1 cellular context compared by ENCODE assay signal in the genomic region with DNA sequence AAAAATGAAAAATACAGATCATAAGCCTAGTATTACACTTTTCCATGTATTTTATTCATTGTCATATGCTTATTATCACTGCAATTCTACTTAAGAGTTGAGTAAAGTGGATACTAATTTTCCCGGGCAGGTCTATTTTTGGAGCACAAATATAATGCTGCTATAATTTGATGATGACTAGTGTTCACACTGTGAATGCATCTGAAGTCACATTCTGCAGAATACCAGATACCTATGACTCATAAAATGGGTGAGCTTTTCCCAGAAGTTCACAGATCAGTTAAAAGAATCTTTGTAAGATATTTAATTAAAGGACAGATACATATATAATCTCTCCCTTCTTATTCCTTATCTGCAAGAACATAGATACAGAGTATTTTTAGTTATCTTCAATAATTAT.
TF ChIP-seq lines count a peak whose summit lies in the region.

No MANE protein-coding gene starts in this region.

TF ChIP-seq in SK-N-SH, 30 proteins besides CTCF, POLR2A, EP300 and RAD21 (continued from another document):
- TF ChIP-seq TEAD4 (IDR thresholded peaks at IDR 0.05; ENCODE audit: borderline replicate concordance, insufficient read depth) (peak; percentile 13; the same call in 1 of the 2 replicates), FOXJ3 (CRISPR knock-in tag; IDR thresholded peaks at IDR 0.05) (no peak), GABPA (IDR thresholded peaks at IDR 0.05; ENCODE audit: low read depth) (no peak), FOSL2 (IDR thresholded peaks at IDR 0.05; ENCODE audit: borderline replicate concordance, low read depth) (peak; percentile 80; the same call in 1 of the 2 replicates), JUND (IDR thresholded peaks at IDR 0.05) (peak; percentile 84), RCOR1 (IDR thresholded peaks at IDR 0.05; ENCODE audit: low read length) (no peak), EZH2phosphoT487 (IDR thresholded peaks at IDR 0.05; ENCODE audit: borderline replicate concordance, low read depth) (no peak), MEF2A (IDR thresholded peaks at IDR 0.05; ENCODE audit: borderline replicate concordance, low read depth) (peak; percentile 97), MXI1 (IDR thresholded peaks at IDR 0.05; ENCODE audit: low read depth, low read length) (no peak), ELF1 (IDR thresholded peaks at IDR 0.05) (no peak)
- TF ChIP-seq, protein P1, sequence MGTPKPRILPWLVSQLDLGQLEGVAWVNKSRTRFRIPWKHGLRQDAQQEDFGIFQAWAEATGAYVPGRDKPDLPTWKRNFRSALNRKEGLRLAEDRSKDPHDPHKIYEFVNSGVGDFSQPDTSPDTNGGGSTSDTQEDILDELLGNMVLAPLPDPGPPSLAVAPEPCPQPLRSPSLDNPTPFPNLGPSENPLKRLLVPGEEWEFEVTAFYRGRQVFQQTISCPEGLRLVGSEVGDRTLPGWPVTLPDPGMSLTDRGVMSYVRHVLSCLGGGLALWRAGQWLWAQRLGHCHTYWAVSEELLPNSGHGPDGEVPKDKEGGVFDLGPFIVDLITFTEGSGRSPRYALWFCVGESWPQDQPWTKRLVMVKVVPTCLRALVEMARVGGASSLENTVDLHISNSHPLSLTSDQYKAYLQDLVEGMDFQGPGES (IDR thresholded peaks at IDR 0.05; ENCODE audit: low read depth, low read length) = no peak
- TF ChIP-seq, protein P2, sequence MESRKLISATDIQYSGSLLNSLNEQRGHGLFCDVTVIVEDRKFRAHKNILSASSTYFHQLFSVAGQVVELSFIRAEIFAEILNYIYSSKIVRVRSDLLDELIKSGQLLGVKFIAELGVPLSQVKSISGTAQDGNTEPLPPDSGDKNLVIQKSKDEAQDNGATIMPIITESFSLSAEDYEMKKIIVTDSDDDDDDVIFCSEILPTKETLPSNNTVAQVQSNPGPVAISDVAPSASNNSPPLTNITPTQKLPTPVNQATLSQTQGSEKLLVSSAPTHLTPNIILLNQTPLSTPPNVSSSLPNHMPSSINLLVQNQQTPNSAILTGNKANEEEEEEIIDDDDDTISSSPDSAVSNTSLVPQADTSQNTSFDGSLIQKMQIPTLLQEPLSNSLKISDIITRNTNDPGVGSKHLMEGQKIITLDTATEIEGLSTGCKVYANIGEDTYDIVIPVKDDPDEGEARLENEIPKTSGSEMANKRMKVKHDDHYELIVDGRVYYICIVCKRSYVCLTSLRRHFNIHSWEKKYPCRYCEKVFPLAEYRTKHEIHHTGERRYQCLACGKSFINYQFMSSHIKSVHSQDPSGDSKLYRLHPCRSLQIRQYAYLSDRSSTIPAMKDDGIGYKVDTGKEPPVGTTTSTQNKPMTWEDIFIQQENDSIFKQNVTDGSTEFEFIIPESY (IDR thresholded peaks at IDR 0.05; ENCODE audit: borderline replicate concordance, low read depth) = no peak
- TF ChIP-seq, protein P3, sequence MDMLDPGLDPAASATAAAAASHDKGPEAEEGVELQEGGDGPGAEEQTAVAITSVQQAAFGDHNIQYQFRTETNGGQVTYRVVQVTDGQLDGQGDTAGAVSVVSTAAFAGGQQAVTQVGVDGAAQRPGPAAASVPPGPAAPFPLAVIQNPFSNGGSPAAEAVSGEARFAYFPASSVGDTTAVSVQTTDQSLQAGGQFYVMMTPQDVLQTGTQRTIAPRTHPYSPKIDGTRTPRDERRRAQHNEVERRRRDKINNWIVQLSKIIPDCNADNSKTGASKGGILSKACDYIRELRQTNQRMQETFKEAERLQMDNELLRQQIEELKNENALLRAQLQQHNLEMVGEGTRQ (IDR thresholded peaks at IDR 0.05; ENCODE audit: borderline replicate concordance, low read depth, low read length) = no peak
- TF ChIP-seq, protein P4, sequence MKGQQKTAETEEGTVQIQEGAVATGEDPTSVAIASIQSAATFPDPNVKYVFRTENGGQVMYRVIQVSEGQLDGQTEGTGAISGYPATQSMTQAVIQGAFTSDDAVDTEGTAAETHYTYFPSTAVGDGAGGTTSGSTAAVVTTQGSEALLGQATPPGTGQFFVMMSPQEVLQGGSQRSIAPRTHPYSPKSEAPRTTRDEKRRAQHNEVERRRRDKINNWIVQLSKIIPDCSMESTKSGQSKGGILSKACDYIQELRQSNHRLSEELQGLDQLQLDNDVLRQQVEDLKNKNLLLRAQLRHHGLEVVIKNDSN (IDR thresholded peaks at IDR 0.05; ENCODE audit: borderline replicate concordance, low read depth) = no peak
